Comparison of ENCODE assay signal across 11 cellular contexts in genomic region chr14:56173360-56173922, GRCh38. TPM values are rescaled to one million over a fixed set of nuclear protein-coding genes. Genes with fewer than 3 reads are reported as not detected.
A peak's percentile ranks its signal among the peaks of the same experiment; 100 is the strongest.
DNase-seq lines count a peak whose midpoint lies in the region; ATAC-seq and TF ChIP-seq lines count a peak whose summit lies in the region.
"Had no signal": no experiment of that assay in that cellular context is flagged by ENCODE, and none has a peak within 500 bp of the region (broad histone marks: within the 10 kb centered on the region; RNA-seq: fewer than 3 reads in every experiment).

No MANE protein-coding gene starts in this region.

- H3K4me2 ChIP-seq in BLaER1: peak overlapping the region; percentile 62

- no peak overlapping the region for H3K9ac ChIP-seq in BLaER1

- H3K36me3 ChIP-seq in BLaER1 (peaks cover 79% of the 10 kb centered on the region), tibial artery (peaks cover 0 to under 1% (median 0%) of the 10 kb centered on the region in 3 donors)

- H3K4me3 Mint-ChIP-seq in T-helper 1 cell treated with Interleukin-12 subunit alpha and Interleukin-12 subunit beta and Interleukin-4 antibody, amounts not matched to agents 30 μg/mL and 1 μg/mL, for 36 hours: peak overlapping the region; percentile 70
- H3K4me3 Mint-ChIP-seq: endodermal cell had no signal

- peaks cover 10% of the 10 kb centered on the region for H3K36me3 Mint-ChIP-seq in T-helper 1 cell treated with Interleukin-12 subunit alpha and Interleukin-12 subunit beta and Interleukin-4 antibody, amounts not matched to agents 30 μg/mL and 1 μg/mL, for 36 hours (ENCODE audit: low read depth)

- peak overlapping the region; percentile 88 for H3K27ac Mint-ChIP-seq in T-helper 1 cell treated with Interleukin-12 subunit alpha and Interleukin-12 subunit beta and Interleukin-4 antibody, amounts not matched to agents 30 μg/mL and 1 μg/mL, for 36 hours

- H3K4me3 ChIP-seq in BLaER1 (no peak overlapping the region), fibroblast of villous mesenchyme (ENCODE audit: low read depth, low read length) (no peak overlapping the region), tibial artery (no peak overlapping the region)

- no peaks in the 10 kb centered on the region for H3K27me3 Mint-ChIP-seq in T-helper 1 cell treated with Interleukin-12 subunit alpha and Interleukin-12 subunit beta and Interleukin-4 antibody, amounts not matched to agents 30 μg/mL and 1 μg/mL, for 36 hours (ENCODE audit: low read depth)

- no peaks in the 10 kb centered on the region for H3K27me3 ChIP-seq in BLaER1
- H3K27me3 ChIP-seq in tibial artery: no peaks in the 10 kb centered on the region

- intact Hi-C loops in tibial artery (cut with DNase I; ENCODE audit: low total_unique reads): no loop called here

- H3K27ac ChIP-seq in BLaER1 (peak overlapping the region; percentile 63), tibial artery (no peak overlapping the region)

- H3K4me1 ChIP-seq in BLaER1 (peaks cover 72% of the 10 kb centered on the region), tibial artery (peaks cover 0 to 31% (median 4%) of the 10 kb centered on the region in 4 donors)

- H3K9me3 ChIP-seq in BLaER1 (peaks cover 54% of the 10 kb centered on the region), tibial artery (no peaks in the 10 kb centered on the region)

- peaks cover 41% of the 10 kb centered on the region for H3K4me1 Mint-ChIP-seq in T-helper 1 cell treated with Interleukin-12 subunit alpha and Interleukin-12 subunit beta and Interleukin-4 antibody, amounts not matched to agents 30 μg/mL and 1 μg/mL, for 36 hours (ENCODE audit: low read depth)

- peaks cover 8% of the 10 kb centered on the region for H3K9me3 Mint-ChIP-seq in T-helper 1 cell treated with Interleukin-12 subunit alpha and Interleukin-12 subunit beta and Interleukin-4 antibody, amounts not matched to agents 30 μg/mL and 1 μg/mL, for 36 hours
- H3K9me3 Mint-ChIP-seq: endodermal cell had no signal

- TF ChIP-seq CTCF in fibroblast of villous mesenchyme (IDR thresholded peaks at IDR 0.05; ENCODE audit: insufficient read depth, low read depth, low read length): no peak
- TF ChIP-seq CTCF in tibial artery (IDR thresholded peaks at IDR 0.05): no peak

- peaks cover 71% of the 10 kb centered on the region for H4K20me1 ChIP-seq in BLaER1

- peak; percentile 39 for DNase-seq in EH (ENCODE audit: low read depth)
- DNase-seq in fibroblast of villous mesenchyme (ENCODE audit: low read depth): peak; percentile 66
- no peak for DNase-seq in NK-92 (lab: John Stamatoyannopoulos, UW; ENCODE audit: unreplicated experiment)
- DNase-seq in tibial artery: no peak
- DNase-seq: endodermal cell, NCI-H187 treated with DMSO at 0.1 percent for 48 hours, NCI-H524 treated with DMSO at 0.1 percent for 48 hours had no signal

- ATAC-seq in HG02798 (IDR thresholded peaks at IDR 0.05; ENCODE audit: poor library complexity, unreplicated experiment): no peak
- no peak for ATAC-seq in GM21528 (IDR thresholded peaks at IDR 0.05; ENCODE audit: low FRiP score, unreplicated experiment)

RNA-seq across cellular contexts. Expression of gene PELI2, which starts 55.2 kb away (rescaled TPM):
- 3.0 and 5.2 TPM in 2 replicates for total RNA-seq in fibroblast of villous mesenchyme

Comparison
In these comparisons a context has a peak if more than half of its experiments do, and no peak if none do; other contexts are left out.
1. DNase-seq: peak in EH (single experiment) and fibroblast of villous mesenchyme (single experiment); none in NK-92 (single experiment) and tibial artery (0 of 2).